In genomic region chr1:226717256-226717909, GRCh38 we compare ENCODE assay signal across 10 cellular contexts. TPM values are rescaled to one million over a fixed set of nuclear protein-coding genes. Genes with fewer than 3 reads are reported as not detected.
A peak's percentile ranks its signal among the peaks of the same experiment; 100 is the strongest.
DNase-seq lines count a peak whose midpoint lies in the region; ATAC-seq lines count a peak whose summit lies in the region.
"Had no signal": no experiment of that assay in that cellular context is flagged by ENCODE, and none has a peak within 500 bp of the region (broad histone marks: within the 10 kb centered on the region; RNA-seq: fewer than 3 reads in every experiment).

No MANE protein-coding gene starts in this region.

- H3K9me3 ChIP-seq in Karpas-422 (ENCODE audit: low read length): no peaks in the 10 kb centered on the region
- H3K9me3 ChIP-seq: vagina had no signal

- peak overlapping the region; percentile 10 for H3K4me2 ChIP-seq in Karpas-422 (ENCODE audit: low read depth, low read length, poor library complexity, severe bottlenecking)

- H3K27me3 Mint-ChIP-seq in stimulated activated naive CD8-positive, alpha-beta T cell treated with anti-CD3 and anti-CD28 coated beads, Interleukin-15, Interleukin-2, amounts not matched to agents 100 ng/mL and 50 ng/mL, for 24 hours: no peaks in the 10 kb centered on the region

- H3K27ac Mint-ChIP-seq in stimulated activated naive CD8-positive, alpha-beta T cell treated with anti-CD3 and anti-CD28 coated beads, Interleukin-15, Interleukin-2, amounts not matched to agents 100 ng/mL and 50 ng/mL, for 24 hours: peak overlapping the region; percentile 87

- H3K36me3 Mint-ChIP-seq in stimulated activated naive CD8-positive, alpha-beta T cell treated with anti-CD3 and anti-CD28 coated beads, Interleukin-15, Interleukin-2, amounts not matched to agents 100 ng/mL and 50 ng/mL, for 24 hours (ENCODE audit: low read depth): peaks cover 44% of the 10 kb centered on the region

- peaks cover 96% of the 10 kb centered on the region for H3K79me2 ChIP-seq in Karpas-422 (ENCODE audit: low read length)

- H2AFZ ChIP-seq in Karpas-422 (ENCODE audit: low read length): no peak overlapping the region
- H2AFZ ChIP-seq: GM23248 had no signal

- no peaks in the 10 kb centered on the region for H3K9me2 ChIP-seq in Karpas-422 (replicated peaks; ENCODE audit: insufficient read depth, low read length)

- peaks cover 82% of the 10 kb centered on the region for H4K20me1 ChIP-seq in Karpas-422 (ENCODE audit: insufficient read depth, low read depth, low read length)

- H3K27me3 ChIP-seq in Karpas-422 (ENCODE audit: low read length): no peaks in the 10 kb centered on the region
- H3K27me3 ChIP-seq: vagina had no signal

- H3K4me1 ChIP-seq in Karpas-422 (ENCODE audit: low read length): peaks cover 91% of the 10 kb centered on the region

- ATAC-seq in Right ventricle myocardium superior (ENCODE audit: poor library complexity) (peak; percentile 69), HG02970 (IDR thresholded peaks at IDR 0.05; ENCODE audit: low FRiP score, unreplicated experiment) (no peak)
- ATAC-seq: left colon had no signal

- no peak overlapping the region for H3K9ac ChIP-seq in Karpas-422 (ENCODE audit: low read length)
- H3K9ac ChIP-seq: GM23248 had no signal

- H3K9me3 Mint-ChIP-seq in stimulated activated naive CD8-positive, alpha-beta T cell treated with anti-CD3 and anti-CD28 coated beads, Interleukin-15, Interleukin-2, amounts not matched to agents 100 ng/mL and 50 ng/mL, for 24 hours: peaks cover 7% of the 10 kb centered on the region

- H3K36me3 ChIP-seq in Karpas-422 (ENCODE audit: insufficient read depth, low read length): peaks cover 58% of the 10 kb centered on the region

- no peak overlapping the region; the same call in none of the 2 replicates for H3K27ac ChIP-seq in Karpas-422 (ENCODE audit: low read length)
- H3K27ac ChIP-seq: GM23248, vagina had no signal

- H3K4me1 Mint-ChIP-seq in stimulated activated naive CD8-positive, alpha-beta T cell treated with anti-CD3 and anti-CD28 coated beads, Interleukin-15, Interleukin-2, amounts not matched to agents 100 ng/mL and 50 ng/mL, for 24 hours (ENCODE audit: low read depth): peaks cover 98% of the 10 kb centered on the region

- peak; percentile 75 for DNase-seq in Karpas-422
- peak; percentile 99 for DNase-seq in SKM-1 treated with dmso at 0.1 percent for 144 hours (lab: John Stamatoyannopoulos, UW; ENCODE audit: unreplicated experiment)
- DNase-seq in Right ventricle myocardium superior: peak; percentile 72
- DNase-seq in DMS53 treated with DMSO at 0.1 percent for 48 hours (lab: John Stamatoyannopoulos, UW; ENCODE audit: unreplicated experiment): no peak
- no peak for DNase-seq in 8988T
- DNase-seq: GM23248, left colon had no signal

- intact Hi-C loops in Right ventricle myocardium superior (cut with DNase I): no loop called here

- H3K4me3 Mint-ChIP-seq in stimulated activated naive CD8-positive, alpha-beta T cell treated with anti-CD3 and anti-CD28 coated beads, Interleukin-15, Interleukin-2, amounts not matched to agents 100 ng/mL and 50 ng/mL, for 24 hours: peak overlapping the region; percentile 52

- H3K4me3 ChIP-seq in Karpas-422 (ENCODE audit: low read length): no peak overlapping the region
- H3K4me3 ChIP-seq: GM23248, vagina had no signal

RNA-seq across cellular contexts. Expression of gene ITPKB, which starts 21.7 kb away (rescaled TPM):
- total RNA-seq in Karpas-422 (2014; rRNA removed; shearing (Covaris generic); ENCODE audit: low replicate concordance): 79.0 and 132 TPM in 2 replicates
- total RNA-seq in Right ventricle myocardium superior: 21.2 TPM

Comparison
In these comparisons a context has a peak if more than half of its experiments do, and no peak if none do; other contexts are left out.
1. DNase-seq: peak in Karpas-422 (single experiment), SKM-1 treated with dmso at 0.1 percent for 144 hours (single experiment) and Right ventricle myocardium superior (single experiment); none in DMS53 treated with DMSO at 0.1 percent for 48 hours (single experiment) and 8988T (single experiment).